28 cellular contexts compared by ENCODE assay signal in the genomic region with DNA sequence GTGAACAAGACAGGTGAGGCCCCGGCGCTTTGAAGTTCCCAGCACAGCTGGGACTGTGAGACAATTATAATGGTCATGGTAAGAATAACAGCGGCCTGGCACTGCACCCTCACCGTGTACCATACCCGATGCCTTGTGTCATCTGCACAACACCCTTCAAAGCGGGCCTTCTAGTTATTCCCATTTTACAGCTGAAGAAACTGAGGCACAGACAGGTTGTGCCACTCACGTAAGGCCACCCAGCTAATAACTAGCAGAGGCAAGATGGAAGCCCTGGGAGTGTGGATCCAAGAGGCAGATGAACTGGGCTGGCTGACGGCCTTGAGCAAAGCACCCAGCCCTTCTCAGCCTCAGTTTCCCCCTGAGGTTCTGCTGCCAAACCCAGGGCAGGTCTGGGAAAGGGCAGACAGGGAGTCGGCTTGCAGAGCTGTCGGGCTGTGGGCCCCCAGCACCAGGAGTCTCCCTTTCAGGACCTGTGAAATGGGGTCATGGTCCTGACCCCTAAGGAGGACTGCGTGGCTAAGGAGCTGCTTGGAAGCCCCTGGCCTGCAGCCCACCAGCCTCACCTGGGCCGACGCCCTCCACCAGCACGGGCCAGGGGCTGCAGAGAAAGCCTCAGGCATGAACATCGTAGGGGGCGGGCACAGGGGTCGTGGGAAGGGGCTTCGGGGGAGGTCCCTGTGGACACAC. TPM values are rescaled to one million over a fixed set of nuclear protein-coding genes. Genes with fewer than 3 reads are reported as not detected.
"Had no signal": no experiment of that assay in that cellular context is flagged by ENCODE, and none has a peak within 500 bp of the region (broad histone marks: within the 10 kb centered on the region; RNA-seq: fewer than 3 reads in every experiment).

No MANE protein-coding gene starts in this region.

- H3K9me3 ChIP-seq: heart left ventricle, psoas muscle, spleen had no signal

- ATAC-seq: esophagus mucosa; heart left ventricle; left lobe of liver; naive thymus-derived CD4-positive, alpha-beta T cell; psoas muscle; sciatic nerve had no signal

- H3K27me3 ChIP-seq: heart left ventricle had no signal

- DNase-seq: effector memory CD4-positive, alpha-beta T cell; heart left ventricle; hippocampal formation; kidney glomerular epithelial cell; mammary epithelial cell; naive thymus-derived CD4-positive, alpha-beta T cell; occipital lobe; psoas muscle; spleen; stimulated activated CD4-positive, alpha-beta T cell treated with anti-CD3 and anti-CD28 coated beads, Interleukin-15, amount 100 ng/mL, for 24 hours; stimulated activated CD4-positive, alpha-beta T cell treated with anti-CD3 and anti-CD28 coated beads, Interleukin-1b, Interleukin-23, amount 100 ng/mL, for 48 hours; stimulated activated CD4-positive, alpha-beta T cell treated with anti-CD3 and anti-CD28 coated beads, Interleukin-4, amount 100 ng/mL, for 4 hours; stimulated activated naive CD4-positive, alpha-beta T cell treated with Interleukin-2 at 50 U/mL for 16 hours; trophoblast cell had no signal

- H3K4me3 ChIP-seq: heart left ventricle, psoas muscle, spleen had no signal

- H3K27ac ChIP-seq: heart left ventricle, psoas muscle, spleen had no signal

- FAIRE-seq: endometrium, frontal cortex had no signal

- H3K36me3 ChIP-seq: heart left ventricle, spleen had no signal

RNA-seq across cellular contexts. Expression of gene GRIFIN, which starts 28.1 kb away (rescaled TPM):
- total RNA-seq: esophagus mucosa; fibroblast of lung; frontal cortex; glomerular endothelial cell; heart left ventricle; left lobe of liver; lower leg skin; mammary epithelial cell; mesenteric fat pad; mononuclear cell; naive thymus-derived CD4-positive, alpha-beta T cell; occipital lobe; psoas muscle; sciatic nerve; skeletal muscle tissue; spleen; urinary bladder had no signal
- polyA plus RNA-seq: fibroblast of lung; heart left ventricle; mammary epithelial cell; naive thymus-derived CD4-positive, alpha-beta T cell; neural cell; psoas muscle; spleen; thymus; urinary bladder had no signal
